In the genomic region with DNA sequence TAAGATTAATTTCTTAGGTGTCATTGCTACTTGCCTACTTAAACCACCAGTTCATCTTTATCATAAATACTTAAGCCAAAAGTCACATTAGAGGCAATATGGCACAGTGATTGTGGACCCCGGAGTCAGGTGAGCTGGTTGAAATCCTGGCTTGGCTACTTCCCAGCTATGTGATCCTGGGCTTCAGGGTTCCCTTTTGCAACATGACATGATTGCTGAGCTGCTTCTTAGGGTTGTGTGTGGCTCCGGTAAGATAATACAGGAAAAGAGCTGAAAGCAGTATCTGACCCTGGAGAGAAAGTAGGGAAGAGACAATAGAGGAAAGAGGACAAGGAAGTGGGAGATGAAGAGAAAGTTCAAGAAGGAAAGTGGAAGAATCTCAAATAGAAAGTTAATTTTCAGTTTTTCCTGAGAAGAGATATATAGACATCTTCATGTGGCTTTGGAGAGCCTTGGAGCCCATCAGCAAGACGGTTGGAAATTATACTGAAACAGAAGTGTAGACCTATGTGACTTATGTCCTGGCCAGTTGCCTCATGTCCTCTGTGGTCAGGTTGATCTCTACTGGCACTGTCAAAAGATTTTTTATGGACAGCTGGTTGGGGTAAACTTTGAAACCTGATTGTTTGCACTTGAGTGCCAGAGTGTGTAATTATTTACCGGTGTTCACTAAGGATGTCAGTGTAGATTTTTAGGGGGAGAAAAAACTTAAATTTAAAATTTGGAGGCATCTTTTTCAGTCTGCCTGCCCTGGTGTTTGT, we compare ENCODE assay signal across 1 cellular context.
TF ChIP-seq lines count a peak whose summit lies in the region.

No MANE protein-coding gene starts in this region.

TF ChIP-seq in HepG2, 621 proteins besides CTCF, POLR2A, EP300 and RAD21 (continued from another document):
- TF ChIP-seq, protein P1, sequence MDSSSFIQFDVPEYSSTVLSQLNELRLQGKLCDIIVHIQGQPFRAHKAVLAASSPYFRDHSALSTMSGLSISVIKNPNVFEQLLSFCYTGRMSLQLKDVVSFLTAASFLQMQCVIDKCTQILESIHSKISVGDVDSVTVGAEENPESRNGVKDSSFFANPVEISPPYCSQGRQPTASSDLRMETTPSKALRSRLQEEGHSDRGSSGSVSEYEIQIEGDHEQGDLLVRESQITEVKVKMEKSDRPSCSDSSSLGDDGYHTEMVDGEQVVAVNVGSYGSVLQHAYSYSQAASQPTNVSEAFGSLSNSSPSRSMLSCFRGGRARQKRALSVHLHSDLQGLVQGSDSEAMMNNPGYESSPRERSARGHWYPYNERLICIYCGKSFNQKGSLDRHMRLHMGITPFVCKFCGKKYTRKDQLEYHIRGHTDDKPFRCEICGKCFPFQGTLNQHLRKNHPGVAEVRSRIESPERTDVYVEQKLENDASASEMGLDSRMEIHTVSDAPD (CRISPR knock-in tag; IDR thresholded peaks at IDR 0.05): peak; percentile 88
- TF ChIP-seq GATAD2A (CRISPR knock-in tag; IDR thresholded peaks at IDR 0.05): peak; percentile 32; the same call in 1 of the 2 replicates
- no peak for TF ChIP-seq BORCS8-MEF2B (CRISPR knock-in tag; IDR thresholded peaks at IDR 0.05)
- peak; percentile 20; the same call in 1 of the 2 replicates for TF ChIP-seq CREM (IDR thresholded peaks at IDR 0.05)
- no peak for TF ChIP-seq CREM (CRISPR knock-in tag; IDR thresholded peaks at IDR 0.05)
- TF ChIP-seq CENPX (CRISPR knock-in tag; IDR thresholded peaks at IDR 0.05): no peak
- TF ChIP-seq CEBPB (IDR thresholded peaks at IDR 0.05; ENCODE audit: borderline replicate concordance, low read depth, low read length): peak; percentile 43; the same call in 1 of the 2 replicates
- no peak for TF ChIP-seq EED (CRISPR knock-in tag; IDR thresholded peaks at IDR 0.05)
- TF ChIP-seq, protein P2, sequence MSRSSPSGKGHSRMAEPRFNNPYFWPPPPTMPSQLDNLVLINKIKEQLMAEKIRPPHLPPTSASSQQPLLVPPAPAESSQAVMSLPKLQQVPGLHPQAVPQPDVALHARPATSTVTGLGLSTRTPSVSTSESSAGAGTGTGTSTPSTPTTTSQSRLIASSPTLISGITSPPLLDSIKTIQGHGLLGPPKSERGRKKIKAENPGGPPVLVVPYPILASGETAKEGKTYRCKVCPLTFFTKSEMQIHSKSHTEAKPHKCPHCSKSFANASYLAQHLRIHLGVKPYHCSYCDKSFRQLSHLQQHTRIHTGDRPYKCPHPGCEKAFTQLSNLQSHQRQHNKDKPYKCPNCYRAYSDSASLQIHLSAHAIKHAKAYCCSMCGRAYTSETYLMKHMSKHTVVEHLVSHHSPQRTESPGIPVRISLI (CRISPR knock-in tag; IDR thresholded peaks at IDR 0.05; ENCODE audit: borderline replicate concordance): 0 out of 2 replicates have a peak, but pooled peaks have one; percentile 18
- TF ChIP-seq, protein P3, sequence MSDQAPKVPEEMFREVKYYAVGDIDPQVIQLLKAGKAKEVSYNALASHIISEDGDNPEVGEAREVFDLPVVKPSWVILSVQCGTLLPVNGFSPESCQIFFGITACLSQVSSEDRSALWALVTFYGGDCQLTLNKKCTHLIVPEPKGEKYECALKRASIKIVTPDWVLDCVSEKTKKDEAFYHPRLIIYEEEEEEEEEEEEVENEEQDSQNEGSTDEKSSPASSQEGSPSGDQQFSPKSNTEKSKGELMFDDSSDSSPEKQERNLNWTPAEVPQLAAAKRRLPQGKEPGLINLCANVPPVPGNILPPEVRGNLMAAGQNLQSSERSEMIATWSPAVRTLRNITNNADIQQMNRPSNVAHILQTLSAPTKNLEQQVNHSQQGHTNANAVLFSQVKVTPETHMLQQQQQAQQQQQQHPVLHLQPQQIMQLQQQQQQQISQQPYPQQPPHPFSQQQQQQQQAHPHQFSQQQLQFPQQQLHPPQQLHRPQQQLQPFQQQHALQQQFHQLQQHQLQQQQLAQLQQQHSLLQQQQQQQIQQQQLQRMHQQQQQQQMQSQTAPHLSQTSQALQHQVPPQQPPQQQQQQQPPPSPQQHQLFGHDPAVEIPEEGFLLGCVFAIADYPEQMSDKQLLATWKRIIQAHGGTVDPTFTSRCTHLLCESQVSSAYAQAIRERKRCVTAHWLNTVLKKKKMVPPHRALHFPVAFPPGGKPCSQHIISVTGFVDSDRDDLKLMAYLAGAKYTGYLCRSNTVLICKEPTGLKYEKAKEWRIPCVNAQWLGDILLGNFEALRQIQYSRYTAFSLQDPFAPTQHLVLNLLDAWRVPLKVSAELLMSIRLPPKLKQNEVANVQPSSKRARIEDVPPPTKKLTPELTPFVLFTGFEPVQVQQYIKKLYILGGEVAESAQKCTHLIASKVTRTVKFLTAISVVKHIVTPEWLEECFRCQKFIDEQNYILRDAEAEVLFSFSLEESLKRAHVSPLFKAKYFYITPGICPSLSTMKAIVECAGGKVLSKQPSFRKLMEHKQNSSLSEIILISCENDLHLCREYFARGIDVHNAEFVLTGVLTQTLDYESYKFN (CRISPR knock-in tag; conservative IDR thresholded peaks at IDR 0.05): peak; percentile 75
- peak; percentile 71; the same call in 1 of the 2 replicates for TF ChIP-seq ZNF644 (CRISPR knock-in tag; IDR thresholded peaks at IDR 0.05; ENCODE audit: low read depth)
